9 cellular contexts compared by ENCODE assay signal in the genomic region with DNA sequence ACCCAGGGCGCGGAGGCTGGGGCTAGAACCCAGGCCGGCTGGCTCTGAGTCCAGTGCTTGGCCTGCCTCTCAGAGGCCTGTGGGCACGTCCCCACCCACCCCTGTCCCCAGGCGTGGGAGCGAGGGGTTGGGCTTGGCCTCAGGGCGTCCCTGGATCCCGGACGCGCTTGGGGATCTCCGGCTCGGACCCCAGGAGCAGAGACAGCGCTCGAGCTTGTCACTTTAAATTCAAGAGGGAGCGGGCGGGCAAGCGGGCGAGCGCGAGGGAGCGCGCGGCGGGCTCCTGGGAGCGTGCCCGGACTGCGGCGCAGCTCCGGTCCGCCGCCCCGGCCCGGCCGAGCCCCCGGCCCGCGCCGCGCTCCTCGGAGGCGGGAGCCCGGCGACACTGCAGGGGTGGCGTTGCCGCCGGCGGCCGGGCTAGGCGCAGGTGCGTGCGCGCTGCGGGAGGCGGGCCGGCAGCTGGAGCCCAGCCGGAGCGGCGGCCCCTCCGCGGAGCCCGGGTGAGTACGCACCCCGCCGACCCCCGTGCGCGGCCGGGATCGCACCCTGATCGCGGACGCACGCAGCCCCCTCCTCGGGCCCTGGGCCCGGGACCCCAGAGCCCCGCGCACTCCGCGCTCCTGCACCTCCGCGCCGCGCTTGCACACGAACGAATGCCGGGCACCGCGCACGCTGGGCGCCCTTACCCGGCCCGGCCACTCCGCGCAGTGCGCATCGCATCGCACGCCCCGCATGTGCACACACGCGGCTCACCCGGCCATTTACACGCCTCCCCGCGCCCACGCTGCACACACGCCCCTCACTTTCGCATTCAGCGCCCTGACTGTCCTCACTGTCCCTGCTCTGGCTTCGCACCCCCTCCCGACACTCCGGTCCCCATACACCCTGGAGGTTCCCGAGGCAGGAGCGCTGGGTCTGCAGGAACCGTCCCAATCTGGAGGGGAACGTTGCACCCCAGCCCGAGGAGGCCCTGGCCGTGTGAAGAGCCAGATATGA. TPM values are rescaled to one million over a fixed set of nuclear protein-coding genes. Genes with fewer than 3 reads are reported as not detected.
DNase-seq lines count a peak whose midpoint lies in the region; ATAC-seq, FAIRE-seq and TF ChIP-seq lines count a peak whose summit lies in the region.
"Had no signal": no experiment of that assay in that cellular context is flagged by ENCODE, and none has a peak within 500 bp of the region (broad histone marks: within the 10 kb centered on the region; RNA-seq: fewer than 3 reads in every experiment).

A gene with protein sequence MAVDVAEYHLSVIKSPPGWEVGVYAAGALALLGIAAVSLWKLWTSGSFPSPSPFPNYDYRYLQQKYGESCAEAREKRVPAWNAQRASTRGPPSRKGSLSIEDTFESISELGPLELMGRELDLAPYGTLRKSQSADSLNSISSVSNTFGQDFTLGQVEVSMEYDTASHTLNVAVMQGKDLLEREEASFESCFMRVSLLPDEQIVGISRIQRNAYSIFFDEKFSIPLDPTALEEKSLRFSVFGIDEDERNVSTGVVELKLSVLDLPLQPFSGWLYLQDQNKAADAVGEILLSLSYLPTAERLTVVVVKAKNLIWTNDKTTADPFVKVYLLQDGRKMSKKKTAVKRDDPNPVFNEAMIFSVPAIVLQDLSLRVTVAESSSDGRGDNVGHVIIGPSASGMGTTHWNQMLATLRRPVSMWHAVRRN (plus strand): TSS at position 174 of the 996 bp plus-strand sequence. CDS start 7,011 bp downstream, outside the sequence.

- DNase-seq in GM03348 (ENCODE audit: low spot score), result peak; percentile 55
- DNase-seq in SK-N-SH, result peak; percentile 77
- DNase-seq in endothelial cell of umbilical vein (ENCODE audit: low read depth, low spot score), result no peak
- DNase-seq in nephron progenitor cell, result peak; percentile 51
- DNase-seq in activated gamma-delta T cell (lab: John Stamatoyannopoulos, UW), result no peak
- no peak for DNase-seq in KG1 (lab: John Stamatoyannopoulos, UW)

- no peaks in the 10 kb centered on the region for H3K9me1 ChIP-seq in endothelial cell of umbilical vein (replicated peaks; ENCODE audit: control insufficient read depth, extremely low read depth, insufficient read depth, low read length)

- H4K20me1 ChIP-seq in SK-N-SH (ENCODE audit: insufficient read depth), result no peaks in the 10 kb centered on the region
- no peaks in the 10 kb centered on the region for H4K20me1 ChIP-seq in endothelial cell of umbilical vein (replicated peaks; ENCODE audit: control insufficient read depth, extremely low read depth, insufficient read depth, low read length)

- H3K4me1 ChIP-seq in SK-N-SH (ENCODE audit: control insufficient read depth in 1 of 2, insufficient read depth in 2 of 2, low read depth in 1 of 2, low read length in 1 of 2) (peaks cover 8 to 13% of the 10 kb centered on the region in 2 experiments; a peak in 2 of 4 replicates), endothelial cell of umbilical vein (ENCODE audit: control insufficient read depth, extremely low read depth, insufficient read depth, low read length) (peaks cover 6% of the 10 kb centered on the region)

- FAIRE-seq in endothelial cell of umbilical vein (lab: Jason Lieb, UNC), result no peak

- dilution Hi-C loops in endothelial cell of umbilical vein (cut with MboI; ENCODE audit: extremely low pct_ligation_motif_present, low sequenced_read_pairs), result no loop called here

- no peak for TF ChIP-seq EP300 in SK-N-SH (IDR thresholded peaks at IDR 0.05; ENCODE audit: borderline replicate concordance in 1 of 2, low read depth in 1 of 2, low read length in 1 of 2)

- intact Hi-C loops in endothelial cell of umbilical vein (cut with micrococcal nuclease), result loop anchor here (5.0 kb wide), 1 partner anchor 41 kb away; no protein-coding TSS in a partner anchor

- H3K4me2 ChIP-seq in SK-N-SH, result peak within 1 kb of the TSS; percentile 87
- peak within 1 kb of the TSS; percentile 52 for H3K4me2 ChIP-seq in endothelial cell of umbilical vein (ENCODE audit: insufficient read depth, low read length)

- 10% methylated on average over 16 of the region's 118 CpGs for WGBS in SK-N-SH (ENCODE audit: low lambda C conversion rate)

- H3K4me3 ChIP-seq in SK-N-SH (ENCODE audit: low read depth in 2 of 2, low read length in 1 of 2), result peak within 1 kb of the TSS; percentile 46 to 53
- peak within 1 kb of the TSS in 1 of 3 experiments; percentile 10 for H3K4me3 ChIP-seq in endothelial cell of umbilical vein (replicated peaks in 1 of 3; ENCODE audit: insufficient read depth in 1 of 3, low read depth in 1 of 3, low read length in 3 of 3)

- no peaks in the 10 kb centered on the region for H3K36me3 ChIP-seq in SK-N-SH (replicated peaks in 1 of 2; ENCODE audit: control insufficient read depth in 1 of 2, insufficient read depth in 2 of 2, low read length in 1 of 2)
- no peaks in the 10 kb centered on the region for H3K36me3 ChIP-seq in endothelial cell of umbilical vein (ENCODE audit: control insufficient read depth in 2 of 2, extremely low read depth in 1 of 2, insufficient read depth in 2 of 2, low read length in 2 of 2)

- H3F3A ChIP-seq in SK-N-SH (replicated peaks; ENCODE audit: insufficient read depth), result no peaks in the 10 kb centered on the region

- peaks cover 5% of the 10 kb centered on the region for H3K4me1 Mint-ChIP-seq in nephron progenitor cell

- no peak within 1 kb of the TSS for H3K27ac Mint-ChIP-seq in nephron progenitor cell

- no peaks in the 10 kb centered on the region for H3K9me3 ChIP-seq in SK-N-SH
- H3K9me3 ChIP-seq in endothelial cell of umbilical vein (replicated peaks; ENCODE audit: control insufficient read depth, insufficient read depth, low read length), result no peaks in the 10 kb centered on the region

- peaks cover 83% of the 10 kb centered on the region for H3K27me3 Mint-ChIP-seq in nephron progenitor cell (ENCODE audit: low read depth, poor library complexity)

- no peaks in the 10 kb centered on the region for H3K9me2 ChIP-seq in SK-N-SH

- H2AFZ ChIP-seq in SK-N-SH (ENCODE audit: low read depth) (0 out of 2 replicates have a peak within 1 kb of the TSS, but pooled peaks have one; percentile 56), endothelial cell of umbilical vein (ENCODE audit: low read depth, low read length) (no peak within 1 kb of the TSS)

- H3K9ac ChIP-seq in SK-N-SH (no peak within 1 kb of the TSS), endothelial cell of umbilical vein (replicated peaks; ENCODE audit: extremely low read depth, insufficient read depth, low read length) (no peak within 1 kb of the TSS)

- no peaks in the 10 kb centered on the region for H3K27me3 ChIP-seq in SK-N-SH (ENCODE audit: insufficient read depth)
- peaks cover 20 to 21% of the 10 kb centered on the region in 2 experiments for H3K27me3 ChIP-seq in endothelial cell of umbilical vein (ENCODE audit: control insufficient read depth in 2 of 2, insufficient read depth in 2 of 2, low read length in 2 of 2)

- POLR2A ChIA-PET in SK-N-SH (lab: Yijun Ruan, JAX), result no interaction called here
- POLR2A ChIA-PET in endothelial cell of umbilical vein (lab: Charles Lee), result no interaction called here

- H3K36me3 Mint-ChIP-seq in nephron progenitor cell (ENCODE audit: low read depth), result no peaks in the 10 kb centered on the region

- CTCF ChIA-PET in SK-N-SH (lab: Yijun Ruan, JAX) (interaction anchor here (0.9 to 2.0 kb wide), 7 partner anchors 10 to 328 kb away, joined by 3 to 6 read pairs (median 4); no protein-coding TSS in a partner anchor), endothelial cell of umbilical vein (lab: Charles Lee) (interaction anchor here (0.9 to 2.2 kb wide), 5 partner anchors 8 to 138 kb away, joined by 3 to 11 read pairs (median 7); no protein-coding TSS in a partner anchor)

- TF ChIP-seq POLR2A in endothelial cell of umbilical vein (IDR thresholded peaks at IDR 0.05; ENCODE audit: low read depth, low read length), result no peak

- peaks cover 5% of the 10 kb centered on the region for H3K9me3 Mint-ChIP-seq in nephron progenitor cell

- peak within 1 kb of the TSS; percentile 86 for H3K4me3 Mint-ChIP-seq in nephron progenitor cell

- no peak for TF ChIP-seq RAD21 in SK-N-SH (IDR thresholded peaks at IDR 0.05; ENCODE audit: low read length)

- no TSS peak for BruUV-seq in endothelial cell of umbilical vein (replicated peaks; lab: Mats Ljungman, UMichigan)

- ATAC-seq in GM21515 (IDR thresholded peaks at IDR 0.05; ENCODE audit: unreplicated experiment), result no peak
- no peak for ATAC-seq in HG02840 (IDR thresholded peaks at IDR 0.05; ENCODE audit: low FRiP score, unreplicated experiment)

- H3K27ac ChIP-seq in SK-N-SH (ENCODE audit: low read depth in 2 of 2, low read length in 1 of 2) (no peak within 1 kb of the TSS), endothelial cell of umbilical vein (ENCODE audit: insufficient read depth, low read depth, low read length) (no peak within 1 kb of the TSS)

- no peak for TF ChIP-seq CTCF in SK-N-SH (IDR thresholded peaks at IDR 0.05)
- no peak for TF ChIP-seq CTCF in endothelial cell of umbilical vein (IDR thresholded peaks at IDR 0.05; ENCODE audit: extremely low read depth in 1 of 2, insufficient read depth in 1 of 2, low read depth in 1 of 2, low read length in 2 of 2)
- TF ChIP-seq CTCF in nephron progenitor cell (IDR thresholded peaks at IDR 0.05), result no peak

- no peaks in the 10 kb centered on the region for H3K79me2 ChIP-seq in SK-N-SH (ENCODE audit: insufficient read depth)
- H3K79me2 ChIP-seq in endothelial cell of umbilical vein (ENCODE audit: control insufficient read depth, insufficient read depth, low read length), result no peaks in the 10 kb centered on the region

TF ChIP-seq in SK-N-SH, 30 proteins besides CTCF, POLR2A, EP300 and RAD21 (continues in another document):
- no peak for TF ChIP-seq EZH2phosphoT487 (IDR thresholded peaks at IDR 0.05; ENCODE audit: borderline replicate concordance, low read depth)
- TF ChIP-seq FOXM1 (IDR thresholded peaks at IDR 0.05; ENCODE audit: low read depth), result no peak
- no peak for TF ChIP-seq ELF1 (IDR thresholded peaks at IDR 0.05)
- no peak for TF ChIP-seq TAF1 (IDR thresholded peaks at IDR 0.05; ENCODE audit: borderline replicate concordance, low read depth, low read length)

TF ChIP-seq in endothelial cell of umbilical vein, 7 proteins besides CTCF, POLR2A, EP300 and RAD21 (continues in another document):
- TF ChIP-seq, protein P1, sequence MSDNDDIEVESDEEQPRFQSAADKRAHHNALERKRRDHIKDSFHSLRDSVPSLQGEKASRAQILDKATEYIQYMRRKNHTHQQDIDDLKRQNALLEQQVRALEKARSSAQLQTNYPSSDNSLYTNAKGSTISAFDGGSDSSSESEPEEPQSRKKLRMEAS (IDR thresholded peaks at IDR 0.05; ENCODE audit: insufficient read depth, insufficient read length), result no peak
- TF ChIP-seq MYC (IDR thresholded peaks at IDR 0.05; ENCODE audit: low read depth, low read length), result no peak

RNA-seq across cellular contexts. Expression of the gene that starts here (rescaled TPM):
- polyA plus RNA-seq in SK-N-SH (2012; rRNA removed) (0.52 and 0.61 TPM in 2 replicates), endothelial cell of umbilical vein (not detected in 2 replicates)
- polyA plus RNA-seq in SK-N-SH (2012; cell fraction: cytosol; rRNA removed), result 0.30 and 0.39 TPM in 2 replicates
- polyA plus RNA-seq in SK-N-SH (2012; cell fraction: nucleus; rRNA removed), result 1.2 and 1.5 TPM in 2 replicates
- total RNA-seq in endothelial cell of umbilical vein, result not detected in 2 replicates
- polyA plus RNA-seq in endothelial cell of umbilical vein (2011; cell fraction: cytosol; rRNA removed), result not detected in 2 replicates
- not detected in 2 replicates for polyA plus RNA-seq in endothelial cell of umbilical vein (2011; cell fraction: nucleus; rRNA removed)
- polyA plus RNA-seq in endothelial cell of umbilical vein (2012), result not detected in 2 replicates
- not detected in 2 replicates for polyA minus RNA-seq in endothelial cell of umbilical vein
- polyA minus RNA-seq in endothelial cell of umbilical vein (2011; cell fraction: cytosol; rRNA and poly(A)+ RNA removed), result 16.8 TPM
- polyA minus RNA-seq in endothelial cell of umbilical vein (2011; cell fraction: nucleus; rRNA and poly(A)+ RNA removed), result not detected in 2 replicates
- total RNA-seq: LHCN-M2 had no signal

Comparison
In these comparisons a context has a peak if more than half of its experiments do, and no peak if none do; other contexts are left out.
1. DNase-seq: peak in GM03348 (single experiment), SK-N-SH (single experiment) and nephron progenitor cell (single experiment); none in endothelial cell of umbilical vein (single experiment), activated gamma-delta T cell (single experiment) and KG1 (single experiment).